ENCODE assay signal across 8 cellular contexts in genomic region chr12:14365294-14366210, GRCh38. TPM values are rescaled to one million over a fixed set of nuclear protein-coding genes. Genes with fewer than 3 reads are reported as not detected.
DNase-seq lines count a peak whose midpoint lies in the region; TF ChIP-seq lines count a peak whose summit lies in the region.

A gene with protein sequence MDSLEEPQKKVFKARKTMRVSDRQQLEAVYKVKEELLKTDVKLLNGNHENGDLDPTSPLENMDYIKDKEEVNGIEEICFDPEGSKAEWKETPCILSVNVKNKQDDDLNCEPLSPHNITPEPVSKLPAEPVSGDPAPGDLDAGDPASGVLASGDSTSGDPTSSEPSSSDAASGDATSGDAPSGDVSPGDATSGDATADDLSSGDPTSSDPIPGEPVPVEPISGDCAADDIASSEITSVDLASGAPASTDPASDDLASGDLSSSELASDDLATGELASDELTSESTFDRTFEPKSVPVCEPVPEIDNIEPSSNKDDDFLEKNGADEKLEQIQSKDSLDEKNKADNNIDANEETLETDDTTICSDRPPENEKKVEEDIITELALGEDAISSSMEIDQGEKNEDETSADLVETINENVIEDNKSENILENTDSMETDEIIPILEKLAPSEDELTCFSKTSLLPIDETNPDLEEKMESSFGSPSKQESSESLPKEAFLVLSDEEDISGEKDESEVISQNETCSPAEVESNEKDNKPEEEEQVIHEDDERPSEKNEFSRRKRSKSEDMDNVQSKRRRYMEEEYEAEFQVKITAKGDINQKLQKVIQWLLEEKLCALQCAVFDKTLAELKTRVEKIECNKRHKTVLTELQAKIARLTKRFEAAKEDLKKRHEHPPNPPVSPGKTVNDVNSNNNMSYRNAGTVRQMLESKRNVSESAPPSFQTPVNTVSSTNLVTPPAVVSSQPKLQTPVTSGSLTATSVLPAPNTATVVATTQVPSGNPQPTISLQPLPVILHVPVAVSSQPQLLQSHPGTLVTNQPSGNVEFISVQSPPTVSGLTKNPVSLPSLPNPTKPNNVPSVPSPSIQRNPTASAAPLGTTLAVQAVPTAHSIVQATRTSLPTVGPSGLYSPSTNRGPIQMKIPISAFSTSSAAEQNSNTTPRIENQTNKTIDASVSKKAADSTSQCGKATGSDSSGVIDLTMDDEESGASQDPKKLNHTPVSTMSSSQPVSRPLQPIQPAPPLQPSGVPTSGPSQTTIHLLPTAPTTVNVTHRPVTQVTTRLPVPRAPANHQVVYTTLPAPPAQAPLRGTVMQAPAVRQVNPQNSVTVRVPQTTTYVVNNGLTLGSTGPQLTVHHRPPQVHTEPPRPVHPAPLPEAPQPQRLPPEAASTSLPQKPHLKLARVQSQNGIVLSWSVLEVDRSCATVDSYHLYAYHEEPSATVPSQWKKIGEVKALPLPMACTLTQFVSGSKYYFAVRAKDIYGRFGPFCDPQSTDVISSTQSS (plus strand): TSS chr12:14365682. CDS start chr12:14423916, 58,234 bp downstream.

- no peaks in the 10 kb centered on the region for H3K9me3 Mint-ChIP-seq in endothelial cell (ENCODE audit: unreplicated experiment)
- peaks cover 5% of the 10 kb centered on the region for H3K9me3 Mint-ChIP-seq in mesothelial cell of epicardium

- H3K4me1 Mint-ChIP-seq in endothelial cell (ENCODE audit: unreplicated experiment) (peaks cover 4% of the 10 kb centered on the region), mesothelial cell of epicardium (peaks cover 6% of the 10 kb centered on the region)

- H3K4me3 Mint-ChIP-seq in endothelial cell (ENCODE audit: unreplicated experiment) (peak within 1 kb of the TSS; percentile 98), mesothelial cell of epicardium (peak within 1 kb of the TSS; percentile 94)

- peaks cover 6% of the 10 kb centered on the region; the same call in 1 of the 2 replicates for H3K9me3 ChIP-seq in NT2/D1 (ENCODE audit: insufficient read depth, low read length)

- peak within 1 kb of the TSS; percentile 54 for H3K4me3 ChIP-seq in NT2/D1 (ENCODE audit: insufficient read length, low read depth)

- H3K4me1 ChIP-seq in NT2/D1 (ENCODE audit: insufficient read depth, insufficient read length) = no peaks in the 10 kb centered on the region

- H3K9ac ChIP-seq in NT2/D1 (ENCODE audit: insufficient read length, low read depth) = peak within 1 kb of the TSS; percentile 73

- peak; percentile 92 for DNase-seq in COR-L47 (lab: John Stamatoyannopoulos, UW)
- DNase-seq in GM20000 (ENCODE audit: low spot score) = peak; percentile 89
- peak; percentile 97 for DNase-seq in HT1080 (ENCODE audit: low read depth)
- peak; percentile 97 for DNase-seq in NT2/D1 (ENCODE audit: low read depth, low spot score)
- peak; percentile 97 for DNase-seq in activated CD8-positive, alpha-beta memory T cell treated with anti-CD3 and anti-CD28 coated beads, Interleukin-2, amount 50 U/mL, for 48 hours
- peak; percentile 93 for DNase-seq in endothelial cell (ENCODE audit: low spot score)
- DNase-seq in mesothelial cell of epicardium (ENCODE audit: low spot score in 2 of 2, unreplicated experiment in 2 of 2) = peak; percentile 87 to 93
- peak; percentile 90 to 92 for DNase-seq in stimulated activated CD8-positive, alpha-beta memory T cell treated with anti-CD3 and anti-CD28 coated beads, Interleukin-15, amount 100 ng/mL, for 48 hours (ENCODE audit: low read depth in 2 of 2)

- H3K27me3 ChIP-seq in NT2/D1 (ENCODE audit: insufficient read depth, insufficient read length) = no peaks in the 10 kb centered on the region

- TF ChIP-seq CTCF in GM20000 (IDR thresholded peaks at IDR 0.05; ENCODE audit: extremely low read depth, missing control alignments) = no peak
- no peak for TF ChIP-seq CTCF in endothelial cell (IDR thresholded peaks at IDR 0.05; ENCODE audit: unreplicated experiment)
- TF ChIP-seq CTCF in mesothelial cell of epicardium (IDR thresholded peaks at IDR 0.05; ENCODE audit: unreplicated experiment) = no peak

- peaks cover 10% of the 10 kb centered on the region for H3K27me3 Mint-ChIP-seq in endothelial cell (ENCODE audit: unreplicated experiment)
- no peaks in the 10 kb centered on the region for H3K27me3 Mint-ChIP-seq in mesothelial cell of epicardium (ENCODE audit: low read depth)

- H3K27ac Mint-ChIP-seq in endothelial cell (ENCODE audit: unreplicated experiment) = peak within 1 kb of the TSS; percentile 98
- peak within 1 kb of the TSS; percentile 95 for H3K27ac Mint-ChIP-seq in mesothelial cell of epicardium

- H3K36me3 ChIP-seq in NT2/D1 (ENCODE audit: insufficient read depth, insufficient read length, low read length) = peaks cover 7% of the 10 kb centered on the region

- H3K36me3 Mint-ChIP-seq in endothelial cell (ENCODE audit: low read depth, unreplicated experiment) (peaks cover 4% of the 10 kb centered on the region), mesothelial cell of epicardium (peaks cover 8% of the 10 kb centered on the region)

RNA-seq across cellular contexts. Expression of the gene that starts here (rescaled TPM):
- total RNA-seq in HT1080 (2014; rRNA removed; shearing (Covaris generic)) = 9.7 and 13.3 TPM in 2 replicates
- polyA plus RNA-seq in HT1080 (2015; cell fraction: cytosol; rRNA removed) = 7.0 and 9.2 TPM in 2 replicates
- polyA plus RNA-seq in HT1080 (2015; cell fraction: nucleus; rRNA removed) = 19.5 and 23.0 TPM in 2 replicates
- 153 TPM for total RNA-seq in endothelial cell (ENCODE audit: unreplicated experiment)
- total RNA-seq in mesothelial cell of epicardium = 176 to 192 TPM (median 177 TPM) in 3 replicates

Comparison
In these comparisons a context has a peak if more than half of its experiments do, and no peak if none do; other contexts are left out.
1. Peak in every context shown above with its lines: DNase-seq and H3K4me3 ChIP-seq.
2. RNA of the gene that starts here (total RNA-seq): 176 to 192 TPM in mesothelial cell of epicardium and 153 TPM in endothelial cell (single experiment); 9.7 to 13.3 TPM in HT1080; every median in the first group is over 10 times any median in the second.